23 cellular contexts compared by ENCODE assay signal in genomic region chr18:32160547-32160946, GRCh38. TPM values are rescaled to one million over a fixed set of nuclear protein-coding genes. Genes with fewer than 3 reads are reported as not detected.
"Had no signal": no experiment of that assay in that cellular context is flagged by ENCODE, and none has a peak within 500 bp of the region (broad histone marks: within the 10 kb centered on the region; RNA-seq: fewer than 3 reads in every experiment).

No MANE protein-coding gene starts in this region.

- FAIRE-seq: colon had no signal

- H3K4me1 ChIP-seq: gastrocnemius medialis, parathyroid adenoma had no signal

- H3K27ac Mint-ChIP-seq: activated B cell treated with CpG ODN at 0.5 μM for 24 hours; activated CD4-positive, alpha-beta T cell treated with anti-CD3 and anti-CD28 coated beads, Interleukin-2, amount 10 ng/mL, durations not matched to agents 24 days and 14 days; activated CD8-positive, alpha-beta T cell treated with anti-CD3 and anti-CD28 coated beads for 36 hours; activated T-helper 2 cell treated with anti-CD3 and anti-CD28 coated beads, Interferon-gamma antibody, Interleukin-2, Interleukin-4, amounts not matched to agents 10 μg/mL and 5 μg/mL and 100 μg/mL, durations not matched to agents 14 hours and 24 hours and 36 hours; natural killer cell; stimulated activated naive B cell treated with anti-CD40 and anti-IgM and Interleukin-4, amounts not matched to agents 10 μg/mL and 1 μg/mL and 100 μg/mL, for 72 hours had no signal

- H3K27me3 ChIP-seq: body of pancreas, gastrocnemius medialis had no signal

- ATAC-seq: activated CD8-positive, alpha-beta T cell treated with anti-CD3 and anti-CD28 coated beads for 36 hours; body of pancreas; gastrocnemius medialis; natural killer cell; sciatic nerve; stimulated activated naive B cell treated with anti-CD40 and anti-IgM and Interleukin-4, amounts not matched to agents 10 μg/mL and 1 μg/mL and 100 μg/mL, for 72 hours had no signal

- H2AFZ ChIP-seq: parathyroid adenoma had no signal

- H3K9ac ChIP-seq: parathyroid adenoma had no signal

- H3K27ac ChIP-seq: body of pancreas, gastrocnemius medialis, left ventricle myocardium inferior, neutrophil, parathyroid adenoma, spleen had no signal

- H3K36me3 ChIP-seq: gastrocnemius medialis, left ventricle myocardium inferior, neutrophil, spleen had no signal

- H3K36me3 Mint-ChIP-seq: natural killer cell; stimulated activated naive B cell treated with anti-CD40 and anti-IgM and Interleukin-4, amounts not matched to agents 10 μg/mL and 1 μg/mL and 100 μg/mL, for 72 hours had no signal

- H3K9me3 Mint-ChIP-seq: activated B cell treated with CpG ODN at 0.5 μM for 24 hours; activated CD4-positive, alpha-beta T cell treated with anti-CD3 and anti-CD28 coated beads, Interleukin-2, amount 10 ng/mL, durations not matched to agents 24 days and 14 days; activated CD8-positive, alpha-beta T cell treated with anti-CD3 and anti-CD28 coated beads for 36 hours; activated T-helper 2 cell treated with anti-CD3 and anti-CD28 coated beads, Interferon-gamma antibody, Interleukin-2, Interleukin-4, amounts not matched to agents 10 μg/mL and 5 μg/mL and 100 μg/mL, durations not matched to agents 14 hours and 24 hours and 36 hours; natural killer cell; stimulated activated naive B cell treated with anti-CD40 and anti-IgM and Interleukin-4, amounts not matched to agents 10 μg/mL and 1 μg/mL and 100 μg/mL, for 72 hours had no signal

- H3K9me3 ChIP-seq: body of pancreas, gastrocnemius medialis, left ventricle myocardium inferior, neutrophil, spleen had no signal

- H3K4me3 Mint-ChIP-seq: activated B cell treated with CpG ODN at 0.5 μM for 24 hours; activated CD4-positive, alpha-beta T cell treated with anti-CD3 and anti-CD28 coated beads, Interleukin-2, amount 10 ng/mL, durations not matched to agents 24 days and 14 days; activated CD8-positive, alpha-beta T cell treated with anti-CD3 and anti-CD28 coated beads for 36 hours; natural killer cell; stimulated activated naive B cell treated with anti-CD40 and anti-IgM and Interleukin-4, amounts not matched to agents 10 μg/mL and 1 μg/mL and 100 μg/mL, for 72 hours had no signal

- DNase-seq: activated B cell treated with CpG ODN at 0.5 μM for 24 hours; activated CD4-positive, alpha-beta T cell treated with anti-CD3 and anti-CD28 coated beads, Interleukin-2, amount 10 ng/mL, durations not matched to agents 24 days and 14 days; activated CD8-positive, alpha-beta T cell treated with anti-CD3 and anti-CD28 coated beads for 36 hours; activated naive CD4-positive, alpha-beta T cell treated with Interleukin-2 at 50 U/mL for 16 hours; activated T-cell treated with anti-CD3 and anti-CD28 coated beads, Interleukin-2, amount 50 U/mL, for 1 hour; body of pancreas; central memory CD4-positive, alpha-beta T cell; erythroblast; gastrocnemius medialis; head of caudate nucleus; kidney; left ventricle myocardium inferior; natural killer cell; spleen; stimulated activated naive B cell treated with anti-CD40 and anti-IgM and Interleukin-4, amounts not matched to agents 10 μg/mL and 1 μg/mL and 100 μg/mL, for 72 hours; SW 1271 had no signal

- H3K4me3 ChIP-seq: body of pancreas, gastrocnemius medialis, left ventricle myocardium inferior, spleen had no signal

- H3K79me2 ChIP-seq: parathyroid adenoma had no signal

RNA-seq across cellular contexts. Expression of gene MEP1B, which starts 29.3 kb away (rescaled TPM):
- total RNA-seq: activated CD4-positive, alpha-beta T cell treated with anti-CD3 and anti-CD28 coated beads, Interleukin-2, amount 10 ng/mL, durations not matched to agents 24 days and 14 days; activated CD8-positive, alpha-beta T cell treated with anti-CD3 and anti-CD28 coated beads for 36 hours; body of pancreas; kidney; left ventricle myocardium inferior; mononuclear cell; natural killer cell; sciatic nerve had no signal
- polyA plus RNA-seq: spleen, urinary bladder had no signal
